Comparison of ENCODE assay signal across 11 cellular contexts in genomic region chr11:78424334-78425270, GRCh38. TPM values are rescaled to one million over a fixed set of nuclear protein-coding genes. Genes with fewer than 3 reads are reported as not detected.
DNase-seq lines count a peak whose midpoint lies in the region; ATAC-seq, FAIRE-seq and TF ChIP-seq lines count a peak whose summit lies in the region.
"Had no signal": no experiment of that assay in that cellular context is flagged by ENCODE, and none has a peak within 500 bp of the region (broad histone marks: within the 10 kb centered on the region; RNA-seq: fewer than 3 reads in every experiment).

No MANE protein-coding gene starts in this region.

- 40 to 54% (median 43%) methylated on average over 7 of the region's 7 CpGs for WGBS in spleen, 5 donors

- H3K27ac ChIP-seq in spleen (peak overlapping the region; percentile 15 to 89 (median 81)), RWPE1 (no peak overlapping the region)

- H3K27me3 Mint-ChIP-seq in activated CD4-positive, alpha-beta T cell treated with anti-CD3 and anti-CD28 coated beads for 36 hours, result peaks cover 11% of the 10 kb centered on the region
- no peaks in the 10 kb centered on the region for H3K27me3 Mint-ChIP-seq in IgD-negative memory B cell

- FAIRE-seq in HTR-8/SVneo (lab: Jason Lieb, UNC), result no peak
- FAIRE-seq: A204.1, bronchial epithelial cell had no signal

- no peak for ATAC-seq in activated CD4-positive, alpha-beta T cell treated with anti-CD3 and anti-CD28 coated beads for 36 hours

- no peaks in the 10 kb centered on the region for H3K9me3 Mint-ChIP-seq in activated CD4-positive, alpha-beta T cell treated with anti-CD3 and anti-CD28 coated beads for 36 hours (ENCODE audit: low read depth)
- H3K9me3 Mint-ChIP-seq in IgD-negative memory B cell, result no peaks in the 10 kb centered on the region

- no peak for TF ChIP-seq CTCF in cardiac fibroblast (IDR thresholded peaks at IDR 0.05; ENCODE audit: low read depth, low read length)
- no peak for TF ChIP-seq CTCF in spleen (IDR thresholded peaks at IDR 0.05 in 8 of 11, conservative IDR thresholded peaks at IDR 0.05 in 3 of 11)
- TF ChIP-seq CTCF in RWPE1 (conservative IDR thresholded peaks at IDR 0.05; ENCODE audit: low read depth), result no peak

- CTCF ChIA-PET in activated CD4-positive, alpha-beta T cell treated with anti-CD3 and anti-CD28 coated beads for 36 hours (lab: Charles Lee), result interaction anchor here (0.5 to 1.5 kb wide), 2 partner anchors 9 to 286 kb away, joined by 3 to 9 read pairs; no protein-coding TSS in a partner anchor
- CTCF ChIA-PET in RWPE1 (lab: Yijun Ruan, JAX), result interaction anchor here (0.6 kb wide), 1 partner anchor 139 kb away, joined by 3 read pairs; no protein-coding TSS in a partner anchor

- H3K4me1 Mint-ChIP-seq in activated CD4-positive, alpha-beta T cell treated with anti-CD3 and anti-CD28 coated beads for 36 hours, result peaks cover 42% of the 10 kb centered on the region
- H3K4me1 Mint-ChIP-seq in IgD-negative memory B cell, result peaks cover 46 to 57% (median 50%) of the 10 kb centered on the region in 3 donors

- peak overlapping the region; percentile 72 for H3K27ac Mint-ChIP-seq in activated CD4-positive, alpha-beta T cell treated with anti-CD3 and anti-CD28 coated beads for 36 hours
- peak overlapping the region; percentile 21 to 54 (median 32) for H3K27ac Mint-ChIP-seq in IgD-negative memory B cell

- DNase-seq in activated CD4-positive, alpha-beta T cell treated with anti-CD3 and anti-CD28 coated beads for 36 hours, result no peak
- DNase-seq in activated CD4-positive, alpha-beta T cell treated with anti-CD3 and anti-CD28 coated beads for 1 hour, result no peak
- DNase-seq in cardiac fibroblast (ENCODE audit: low read depth in 2 of 2), result peak; percentile 63 to 70
- DNase-seq in spleen, result no peak
- DNase-seq in HTR-8/SVneo (ENCODE audit: insufficient read length, low spot score), result no peak
- DNase-seq in RWPE1 (ENCODE audit: low spot score), result no peak
- DNase-seq in DMS114 treated with DMSO at 0.1 percent for 48 hours (lab: John Stamatoyannopoulos, UW; ENCODE audit: unreplicated experiment), result no peak
- DNase-seq: NCI-H2107 had no signal

- no peaks in the 10 kb centered on the region for H3K27me3 ChIP-seq in spleen (replicated peaks in 1 of 7)

- peaks cover 1% of the 10 kb centered on the region for H3K36me3 Mint-ChIP-seq in activated CD4-positive, alpha-beta T cell treated with anti-CD3 and anti-CD28 coated beads for 36 hours (ENCODE audit: low read depth)
- peaks cover 2% of the 10 kb centered on the region for H3K36me3 Mint-ChIP-seq in IgD-negative memory B cell

- no peak overlapping the region for H3K4me3 Mint-ChIP-seq in activated CD4-positive, alpha-beta T cell treated with anti-CD3 and anti-CD28 coated beads for 36 hours
- peak overlapping the region; percentile 31 to 84 (median 58) for H3K4me3 Mint-ChIP-seq in IgD-negative memory B cell

- TF ChIP-seq POLR2A in spleen (IDR thresholded peaks at IDR 0.05), result no peak

- no peak overlapping the region for H3K4me3 ChIP-seq in cardiac fibroblast (replicated peaks in 1 of 2; ENCODE audit: low read depth in 2 of 2, low read length in 2 of 2)
- H3K4me3 ChIP-seq in spleen, result peak overlapping the region in 1 of 8 donors; percentile 49

- intact Hi-C loops in activated CD4-positive, alpha-beta T cell treated with anti-CD3 and anti-CD28 coated beads for 36 hours (cut with DNase I, micrococcal nuclease), result loop anchor here in 1 of 2 experiments (5.0 kb wide), 1 partner anchor 197 kb away; no protein-coding TSS in a partner anchor
- intact Hi-C loops in spleen (cut with DNase I; ENCODE audit: low total_unique reads), result no loop called here

- H3K36me3 ChIP-seq in spleen, result no peaks in the 10 kb centered on the region

- peaks cover 15 to 83% (median 52%) of the 10 kb centered on the region in 6 donors for H3K4me1 ChIP-seq in spleen

- H3K9me3 ChIP-seq in spleen, result no peaks in the 10 kb centered on the region

- POLR2A ChIA-PET in activated CD4-positive, alpha-beta T cell treated with anti-CD3 and anti-CD28 coated beads for 36 hours (lab: Charles Lee), result no interaction called here
- POLR2A ChIA-PET in RWPE1 (lab: Yijun Ruan, JAX; ENCODE audit: low non-redundant PET), result no interaction called here

RNA-seq across cellular contexts. Expression of gene GAB2, which starts 7.0 kb away (rescaled TPM):
- total RNA-seq in activated CD4-positive, alpha-beta T cell treated with anti-CD3 and anti-CD28 coated beads for 36 hours, result 1 to 10 TPM; 4.3 to 4.8 TPM
- 4.2 TPM for polyA plus RNA-seq in IgD-negative memory B cell
- total RNA-seq in spleen, result 10 to 100 TPM; 43.9 to 57.7 (median 50.0) TPM
- polyA plus RNA-seq in spleen, result 1 to 10 TPM; 2.3 to 6.8 (median 2.5) TPM

Comparison
In these comparisons a context has a peak if more than half of its experiments do, and no peak if none do; other contexts are left out.
1. DNase-seq: peak in cardiac fibroblast (2 of 2); none in activated CD4-positive, alpha-beta T cell treated with anti-CD3 and anti-CD28 coated beads for 36 hours (single experiment), activated CD4-positive, alpha-beta T cell treated with anti-CD3 and anti-CD28 coated beads for 1 hour (single experiment), spleen (single experiment), HTR-8/SVneo (single experiment), RWPE1 (single experiment) and DMS114 treated with DMSO at 0.1 percent for 48 hours (single experiment).
2. RNA of gene GAB2, which starts 7.0 kb away (total RNA-seq): 43.9 to 57.7 TPM in spleen; 4.3 to 4.8 TPM in activated CD4-positive, alpha-beta T cell treated with anti-CD3 and anti-CD28 coated beads for 36 hours; every median in the first group is over 4 times any median in the second.